In the genomic region with DNA sequence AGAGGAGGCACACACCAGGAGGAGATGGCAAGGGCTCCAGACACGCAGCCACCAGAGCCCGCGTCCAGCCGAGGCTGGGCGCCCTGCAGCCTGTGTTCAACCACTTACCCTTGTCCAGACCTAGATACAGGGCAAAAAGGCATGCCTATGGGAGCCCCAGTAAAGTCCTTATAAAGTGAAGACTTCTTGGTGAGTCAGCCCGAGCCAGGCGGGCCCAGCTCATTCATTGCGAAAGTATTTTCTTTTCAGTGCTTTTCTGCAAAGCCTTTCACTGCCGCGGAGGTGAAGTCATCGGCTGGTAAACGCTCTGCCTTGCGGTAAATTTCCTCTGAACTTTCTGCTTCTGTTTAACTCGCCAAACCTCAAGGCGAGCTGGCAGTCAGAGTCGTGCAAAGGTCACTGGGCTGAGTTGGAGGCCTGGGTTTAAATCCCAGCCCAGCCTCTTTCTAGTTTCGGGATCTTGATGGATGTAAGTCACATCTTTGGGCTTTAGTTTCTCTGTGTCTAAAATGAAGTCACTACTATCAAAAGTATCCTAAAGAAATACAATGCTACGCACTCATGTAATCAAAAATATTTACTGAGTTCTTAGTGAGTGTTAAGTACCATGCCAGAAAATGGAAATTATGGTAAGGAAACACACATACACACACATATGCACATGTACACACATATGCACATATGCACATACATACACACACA, we compare ENCODE assay signal across 8 cellular contexts. TPM values are rescaled to one million over a fixed set of nuclear protein-coding genes. Genes with fewer than 3 reads are reported as not detected.
DNase-seq lines count a peak whose midpoint lies in the region; ATAC-seq and TF ChIP-seq lines count a peak whose summit lies in the region.

No MANE protein-coding gene starts in this region.

- 5 to 30% methylated on average over 18 of the region's 18 CpGs for WGBS in sigmoid colon, 2 donors

- no peak for TF ChIP-seq CTCF in glutamatergic neuron (IDR thresholded peaks at IDR 0.05; ENCODE audit: partially characterized antibody, unreplicated experiment)
- no peak for TF ChIP-seq CTCF in sigmoid colon (IDR thresholded peaks at IDR 0.05)

- peak overlapping the region in 2 of 4 donors; percentile 17 to 20 for H3K4me3 ChIP-seq in sigmoid colon

- peak in 1 of 4 donors; percentile 38 for TF ChIP-seq EP300 in sigmoid colon (IDR thresholded peaks at IDR 0.05)

- peaks cover 2% of the 10 kb centered on the region for H3K9me3 Mint-ChIP-seq in glutamatergic neuron (ENCODE audit: unreplicated experiment)

- H3K4me3 Mint-ChIP-seq in glutamatergic neuron (ENCODE audit: unreplicated experiment), result no peak overlapping the region

- H3K27ac ChIP-seq in sigmoid colon, result peak overlapping the region; percentile 76 to 93 (median 82)

- H3K36me3 ChIP-seq in sigmoid colon, result no peaks in the 10 kb centered on the region

- TF ChIP-seq POLR2A in sigmoid colon (IDR thresholded peaks at IDR 0.05), result no peak

- H3K9me3 ChIP-seq in sigmoid colon, result no peaks in the 10 kb centered on the region

- H3K27me3 Mint-ChIP-seq in glutamatergic neuron (ENCODE audit: unreplicated experiment), result peaks cover 2% of the 10 kb centered on the region

- H3K27ac Mint-ChIP-seq in glutamatergic neuron (ENCODE audit: unreplicated experiment), result peak overlapping the region; percentile 12

- no peaks in the 10 kb centered on the region for H3K27me3 ChIP-seq in sigmoid colon

- DNase-seq in RPMI7951 (ENCODE audit: low read depth), result peak; percentile 99
- peak; percentile 90 for DNase-seq in activated effector memory CD4-positive, alpha-beta T cell treated with anti-CD3 and anti-CD28 coated beads, Interleukin-2, amount 50 U/mL, for 16 hours
- no peak for DNase-seq in glutamatergic neuron
- DNase-seq in sigmoid colon, result peak; percentile 91
- no peak for DNase-seq in inferior parietal cortex (ENCODE audit: extremely low spot score)
- DNase-seq in retina, result no peak
- DNase-seq in SHP77 treated with DMSO at 0.1 percent for 48 hours (lab: John Stamatoyannopoulos, UW), result no peak

- peak; percentile 78 for ATAC-seq in GM21619 (IDR thresholded peaks at IDR 0.05; ENCODE audit: unreplicated experiment)

- no peaks in the 10 kb centered on the region for H3K36me3 Mint-ChIP-seq in glutamatergic neuron (ENCODE audit: unreplicated experiment)

- peaks cover 9% of the 10 kb centered on the region for H3K4me1 Mint-ChIP-seq in glutamatergic neuron (ENCODE audit: low read depth, unreplicated experiment)

- intact Hi-C loops in sigmoid colon (cut with DNase I), result loop anchor here (2.0 to 5.0 kb wide), 3 partner anchors 54 to 104 kb away; a partner anchor contains a TSS

- peaks cover 0 to 33% (median 27%) of the 10 kb centered on the region in 4 donors for H3K4me1 ChIP-seq in sigmoid colon

RNA-seq across cellular contexts. Expression of a gene that starts 54.7 kb away (rescaled TPM):
- total RNA-seq in RPMI7951 (2014; rRNA removed; shearing (Covaris generic)), result 9.1 and 9.9 TPM in 2 replicates
- 107 TPM for total RNA-seq in glutamatergic neuron (ENCODE audit: unreplicated experiment)
- 10 to 100 TPM in 2 of 4 donors, 1 to 10 TPM in 2; 7.5 to 35.0 (median 13.8) TPM for total RNA-seq in sigmoid colon
- 1 to 10 TPM; 1.2 to 8.6 (median 7.2) TPM for polyA plus RNA-seq in sigmoid colon

Comparison
In these comparisons a context has a peak if more than half of its experiments do, and no peak if none do; other contexts are left out.
1. DNase-seq: peak in RPMI7951 (single experiment), activated effector memory CD4-positive, alpha-beta T cell treated with anti-CD3 and anti-CD28 coated beads, Interleukin-2, amount 50 U/mL, for 16 hours (single experiment) and sigmoid colon (single experiment); none in glutamatergic neuron (single experiment), inferior parietal cortex (single experiment), retina (single experiment) and SHP77 treated with DMSO at 0.1 percent for 48 hours (single experiment).